Comparison of ENCODE assay signal across 31 cellular contexts in genomic region chr2:99255491-99256318, GRCh38. TPM values are rescaled to one million over a fixed set of nuclear protein-coding genes. Genes with fewer than 3 reads are reported as not detected.
DNase-seq lines count a peak whose midpoint lies in the region; ATAC-seq and TF ChIP-seq lines count a peak whose summit lies in the region.
"Had no signal": no experiment of that assay in that cellular context is flagged by ENCODE, and none has a peak within 500 bp of the region (broad histone marks: within the 10 kb centered on the region; RNA-seq: fewer than 3 reads in every experiment).

Gene LYG2 (minus strand): TSS chr2:99255666. CDS start chr2:99254260, 1,406 bp downstream.

- H2BK120ac ChIP-seq in H9 (ENCODE audit: low read depth, low read length, poor library complexity, severe bottlenecking) = no peak within 1 kb of the TSS

- no peak within 1 kb of the TSS; a peak in 1 of 5 replicates for H3K4me3 Mint-ChIP-seq in H9
- H3K4me3 Mint-ChIP-seq: activated naive CD4-positive, alpha-beta T cell treated with anti-CD3 and anti-CD28 coated beads, Interleukin-2, amount 10 ng/mL, durations not matched to agents 7 days and 5 days; activated T-helper 1 cell treated with anti-CD3 and anti-CD28 coated beads, Interleukin-12 subunit alpha, Interleukin-12 subunit beta, Interleukin-2, Interleukin-4 antibody, amounts not matched to agents 30 ng/mL and 10 ng/mL and 1 ng/mL, durations not matched to agents 14 hours and 24 hours and 36 hours; mesothelial cell of epicardium; naive thymus-derived CD8-positive, alpha-beta T cell had no signal

- no peak within 1 kb of the TSS for H4K91ac ChIP-seq in H9 (ENCODE audit: insufficient read length, low read depth, low read length)

- H3K79me2 ChIP-seq in H9 (ENCODE audit: insufficient read depth, low read length) = no peaks in the 10 kb centered on the region

- H3K4me2 ChIP-seq in H9 (ENCODE audit: insufficient read depth, insufficient read length, low read length) = no peak within 1 kb of the TSS
- H3K4me2 ChIP-seq: PC-9 had no signal

- H3K23me2 ChIP-seq in H9 (ENCODE audit: insufficient read length, low read depth, low read length, poor library complexity, severe bottlenecking) = no peaks in the 10 kb centered on the region

- H3K9me3 Mint-ChIP-seq in H9 = peaks cover 14 to 20% of the 10 kb centered on the region in 2 experiments
- H3K9me3 Mint-ChIP-seq: activated naive CD4-positive, alpha-beta T cell treated with anti-CD3 and anti-CD28 coated beads, Interleukin-2, amount 10 ng/mL, durations not matched to agents 7 days and 5 days; activated T-helper 1 cell treated with anti-CD3 and anti-CD28 coated beads, Interleukin-12 subunit alpha, Interleukin-12 subunit beta, Interleukin-2, Interleukin-4 antibody, amounts not matched to agents 30 ng/mL and 10 ng/mL and 1 ng/mL, durations not matched to agents 14 hours and 24 hours and 36 hours had no signal

- H2AFZ ChIP-seq in H9 (ENCODE audit: low read length) = no peak within 1 kb of the TSS
- H2AFZ ChIP-seq: PC-9 had no signal

- TF ChIP-seq CTCF in H9 (conservative IDR thresholded peaks at IDR 0.05) = no peak

- no peak within 1 kb of the TSS; a peak in 1 of 7 replicates for H3K27ac Mint-ChIP-seq in H9
- H3K27ac Mint-ChIP-seq: activated naive CD4-positive, alpha-beta T cell treated with anti-CD3 and anti-CD28 coated beads, Interleukin-2, amount 10 ng/mL, durations not matched to agents 7 days and 5 days; activated T-helper 1 cell treated with anti-CD3 and anti-CD28 coated beads, Interleukin-12 subunit alpha, Interleukin-12 subunit beta, Interleukin-2, Interleukin-4 antibody, amounts not matched to agents 30 ng/mL and 10 ng/mL and 1 ng/mL, durations not matched to agents 14 hours and 24 hours and 36 hours; mesothelial cell of epicardium had no signal

- no peak within 1 kb of the TSS for H2AK5ac ChIP-seq in H9 (ENCODE audit: insufficient read length, low read length)

- no peaks in the 10 kb centered on the region for H3K9me3 ChIP-seq in H9 (ENCODE audit: control insufficient read depth, low read depth, low read length)
- H3K9me3 ChIP-seq: stomach, thyroid gland had no signal

- no peaks in the 10 kb centered on the region for H3K4me1 ChIP-seq in H9 (ENCODE audit: insufficient read depth, low read length)
- H3K4me1 ChIP-seq: stomach, thyroid gland had no signal

- no peaks in the 10 kb centered on the region for H3K79me1 ChIP-seq in H9 (ENCODE audit: insufficient read depth, low read depth, low read length, poor library complexity, severe bottlenecking)

- H3K36me3 Mint-ChIP-seq in H9 (ENCODE audit: insufficient read depth in 1 of 3, low read depth in 3 of 3) = peaks cover 0 to 8% (median 2%) of the 10 kb centered on the region in 3 experiments; a peak in 4 of 7 replicates
- H3K36me3 Mint-ChIP-seq: activated naive CD4-positive, alpha-beta T cell treated with anti-CD3 and anti-CD28 coated beads, Interleukin-2, amount 10 ng/mL, durations not matched to agents 7 days and 5 days had no signal

- DNase-seq in AML-193 (lab: John Stamatoyannopoulos, UW) (peak; percentile 16 to 43), H9 (no peak), NCI-H774 (lab: John Stamatoyannopoulos, UW) (peak; percentile 14), left colon (no peak), NCI-H2029 treated with DMSO at 0.1 percent for 48 hours (lab: John Stamatoyannopoulos, UW) (no peak), DMS79 treated with DMSO at 0.1 percent for 48 hours (lab: John Stamatoyannopoulos, UW) (no peak)
- DNase-seq: ACHN; activated CD4-positive, CD25-positive, alpha-beta regulatory T cell; activated naive CD4-positive, alpha-beta T cell treated with anti-CD3 and anti-CD28 coated beads, Interleukin-2, amount 10 ng/mL, durations not matched to agents 7 days and 5 days; GOT3; KG1; naive thymus-derived CD8-positive, alpha-beta T cell; NCI-H1048; NCI-H1694 treated with DMSO at 0.1 percent for 48 hours; NCI-H2171 treated with DMSO at 0.1 percent for 48 hours; NCI-H510A treated with DMSO at 0.1 percent for 48 hours; PC-9; stimulated activated CD4-positive, alpha-beta T cell treated with anti-CD3 and anti-CD28 coated beads, Interleukin-1b, Interleukin-23, amount 100 ng/mL, for 48 hours; stimulated activated CD8-positive, alpha-beta memory T cell treated with anti-CD3 and anti-CD28 coated beads, Interleukin-4, amount 100 ng/mL, for 48 hours; stomach; thyroid gland had no signal

- H3K27me3 Mint-ChIP-seq in H9 (ENCODE audit: low read depth) = peaks cover 4% of the 10 kb centered on the region
- H3K27me3 Mint-ChIP-seq: activated naive CD4-positive, alpha-beta T cell treated with anti-CD3 and anti-CD28 coated beads, Interleukin-2, amount 10 ng/mL, durations not matched to agents 7 days and 5 days; naive thymus-derived CD8-positive, alpha-beta T cell had no signal

- no peak within 1 kb of the TSS for H2BK20ac ChIP-seq in H9 (ENCODE audit: low read depth, low read length, poor library complexity, severe bottlenecking)

- H3T11ph ChIP-seq in H9 (ENCODE audit: low read length) = no peak within 1 kb of the TSS

- peak; percentile 21 for ATAC-seq in left colon
- no peak for ATAC-seq in GM21423 (IDR thresholded peaks at IDR 0.05; ENCODE audit: unreplicated experiment)
- ATAC-seq: naive thymus-derived CD8-positive, alpha-beta T cell; Right ventricle myocardium inferior had no signal

- H3K4me1 Mint-ChIP-seq in H9 = no peaks in the 10 kb centered on the region
- H3K4me1 Mint-ChIP-seq: activated naive CD4-positive, alpha-beta T cell treated with anti-CD3 and anti-CD28 coated beads, Interleukin-2, amount 10 ng/mL, durations not matched to agents 7 days and 5 days; mesothelial cell of epicardium; naive thymus-derived CD8-positive, alpha-beta T cell had no signal

- H2BK12ac ChIP-seq in H9 (ENCODE audit: insufficient read length, low read depth, low read length) = no peak within 1 kb of the TSS

- H2BK15ac ChIP-seq in H9 (ENCODE audit: low read depth, low read length) = no peak within 1 kb of the TSS

- no peak within 1 kb of the TSS for H4K8ac ChIP-seq in H9 (replicated peaks; ENCODE audit: insufficient read length, low read depth, low read length)

- WGBS in H9 (ENCODE audit: extremely low coverage, insufficient read length, low lambda C conversion rate) = no CpG with 5 or more reads among the region's 7 CpGs

- H4K5ac ChIP-seq in H9 (ENCODE audit: insufficient read length, low read depth, low read length) = no peak within 1 kb of the TSS

- H3K18ac ChIP-seq in H9 (ENCODE audit: insufficient read length, low read depth, low read length) = no peak within 1 kb of the TSS

- intact Hi-C loops in left colon (cut with DNase I, micrococcal nuclease) = no loop called here

- peak within 1 kb of the TSS; percentile 63; the same call in 1 of the 2 replicates for H3K14ac ChIP-seq in H9 (ENCODE audit: insufficient read depth, low read length)

- H3K56ac ChIP-seq in H9 (ENCODE audit: insufficient read length, low read depth, low read length) = no peak within 1 kb of the TSS

- H3K9ac ChIP-seq in H9 (ENCODE audit: extremely low read depth, insufficient read length, low read length) = no peak within 1 kb of the TSS

- no peaks in the 10 kb centered on the region for H3K27me3 ChIP-seq in H9 (ENCODE audit: insufficient read depth, low read length)
- H3K27me3 ChIP-seq: stomach, thyroid gland had no signal

- no peak within 1 kb of the TSS for H2BK5ac ChIP-seq in H9 (ENCODE audit: insufficient read length, low read length)

- H3K23ac ChIP-seq in H9 (ENCODE audit: insufficient read length, low read depth, low read length) = no peak within 1 kb of the TSS

- H3K4ac ChIP-seq in H9 (ENCODE audit: low read depth, low read length) = no peak within 1 kb of the TSS

- H3K27ac ChIP-seq in H9 (ENCODE audit: insufficient read length, low read depth, low read length) = no peak within 1 kb of the TSS
- H3K27ac ChIP-seq: PC-9, stomach, thyroid gland had no signal

- no peaks in the 10 kb centered on the region for H4K20me1 ChIP-seq in H9 (ENCODE audit: control insufficient read depth, insufficient read depth, insufficient read length)

RNA-seq across cellular contexts. Expression of gene LYG2, which starts in this region (rescaled TPM):
- total RNA-seq in H9 (2021) (0.29 TPM in 1 of 2 replicates, not detected in the other), left colon (not detected)
- total RNA-seq: activated T-helper 1 cell treated with anti-CD3 and anti-CD28 coated beads, Interleukin-12 subunit alpha, Interleukin-12 subunit beta, Interleukin-2, Interleukin-4 antibody, amounts not matched to agents 30 ng/mL and 10 ng/mL and 1 ng/mL, durations not matched to agents 14 hours and 24 hours and 36 hours; chondrocyte; glomerular endothelial cell; liver; mesothelial cell of epicardium; naive thymus-derived CD8-positive, alpha-beta T cell; omental fat pad; PC-9; pulmonary artery endothelial cell; Right ventricle myocardium inferior; skeletal muscle tissue; thyroid gland had no signal

Comparison
In these comparisons a context has a peak if more than half of its experiments do, and no peak if none do; other contexts are left out.
1. Peak in ATAC-seq in left colon; RNA of the gene not detected or under 1 TPM.
2. DNase-seq: peak in AML-193 (2 of 2) and NCI-H774 (single experiment); none in H9 (single experiment), left colon (0 of 2), NCI-H2029 treated with DMSO at 0.1 percent for 48 hours (single experiment) and DMS79 treated with DMSO at 0.1 percent for 48 hours (single experiment).